Comparison of ENCODE assay signal across 1 cellular context in genomic region chr2:22209545-22209944, GRCh38.
TF ChIP-seq lines count a peak whose summit lies in the region.

No MANE protein-coding gene starts in this region.

TF ChIP-seq in GM12878, 131 proteins besides CTCF, POLR2A, EP300 and RAD21 (continued from another document):
- TF ChIP-seq E4F1 (IDR thresholded peaks at IDR 0.05; ENCODE audit: borderline replicate concordance, partially characterized antibody) (no peak), IRF5 (IDR thresholded peaks at IDR 0.05; ENCODE audit: borderline replicate concordance) (no peak), RBBP5 (conservative IDR thresholded peaks at IDR 0.05) (no peak), CBX5 (IDR thresholded peaks at IDR 0.05; ENCODE audit: low read depth) (no peak), SMARCA5 (IDR thresholded peaks at IDR 0.05) (no peak), NFXL1 (IDR thresholded peaks at IDR 0.05; ENCODE audit: borderline replicate concordance) (no peak), STAT3 (IDR thresholded peaks at IDR 0.05; ENCODE audit: low read depth, low read length) (no peak), CREM (IDR thresholded peaks at IDR 0.05; ENCODE audit: low read depth) (no peak)
TF ChIP-seq in GM12878: peak in this region for 0.
